Comparison of ENCODE assay signal across 24 cellular contexts in genomic region chr1:214976665-214977064, GRCh38.
"Had no signal": no experiment of that assay in that cellular context is flagged by ENCODE, and none has a peak within 500 bp of the region (broad histone marks: within the 10 kb centered on the region; RNA-seq: fewer than 3 reads in every experiment).

No MANE protein-coding gene starts in this region.

- H3K4me3 ChIP-seq: left ventricle myocardium inferior, lung, pancreas, prostate gland, skin epidermis, suprapubic skin, thoracic aorta, tibial nerve, upper lobe of right lung had no signal

- H3K4me1 ChIP-seq: left ventricle myocardium inferior, pancreas, prostate gland, suprapubic skin, tibial nerve, upper lobe of right lung had no signal

- H3K27ac ChIP-seq: left ventricle myocardium inferior, pancreas, prostate gland, skin epidermis, suprapubic skin, thoracic aorta, tibial nerve, upper lobe of right lung had no signal

- H3K9me3 ChIP-seq: left ventricle myocardium inferior, pancreas, prostate gland, suprapubic skin, thoracic aorta, tibial nerve, upper lobe of right lung had no signal

- ATAC-seq: natural killer cell; pancreas; right cardiac atrium; stimulated activated naive B cell treated with anti-CD40 and anti-IgM and Interleukin-4, amounts not matched to agents 10 μg/mL and 1 μg/mL and 100 μg/mL, for 72 hours; upper lobe of right lung had no signal

- H3K36me3 ChIP-seq: left ventricle myocardium inferior, pancreas, prostate gland, suprapubic skin, thoracic aorta, tibial nerve, upper lobe of right lung had no signal

- DNase-seq: hypothalamus; islet precursor cell; left ventricle myocardium inferior; mesendoderm; naive B cell; natural killer cell; nephron progenitor cell; nucleus accumbens; pancreas; posterior cingulate gyrus; retina; right cardiac atrium; stimulated activated CD4-positive, alpha-beta T cell treated with anti-CD3 and anti-CD28 coated beads, Interleukin-12 subunit alpha, Interleukin-12 subunit beta, amount 100 ng/mL, for 4 hours; stimulated activated CD4-positive, alpha-beta T cell treated with anti-CD3 and anti-CD28 coated beads, Interleukin-15, amount 100 ng/mL, for 24 hours; stimulated activated CD4-positive, alpha-beta T cell treated with anti-CD3 and anti-CD28 coated beads, Interleukin-2, amount 100 ng/mL, for 24 hours; stimulated activated CD4-positive, alpha-beta T cell treated with anti-CD3 and anti-CD28 coated beads, Interleukin-4, amount 100 ng/mL, for 1 hour; stimulated activated naive B cell treated with anti-CD40 and anti-IgM and Interleukin-4, amounts not matched to agents 10 μg/mL and 1 μg/mL and 100 μg/mL, for 72 hours; upper lobe of right lung had no signal

- H3K27me3 ChIP-seq: suprapubic skin, tibial nerve, upper lobe of right lung had no signal
